Comparison of ENCODE assay signal across 22 cellular contexts in the genomic region with DNA sequence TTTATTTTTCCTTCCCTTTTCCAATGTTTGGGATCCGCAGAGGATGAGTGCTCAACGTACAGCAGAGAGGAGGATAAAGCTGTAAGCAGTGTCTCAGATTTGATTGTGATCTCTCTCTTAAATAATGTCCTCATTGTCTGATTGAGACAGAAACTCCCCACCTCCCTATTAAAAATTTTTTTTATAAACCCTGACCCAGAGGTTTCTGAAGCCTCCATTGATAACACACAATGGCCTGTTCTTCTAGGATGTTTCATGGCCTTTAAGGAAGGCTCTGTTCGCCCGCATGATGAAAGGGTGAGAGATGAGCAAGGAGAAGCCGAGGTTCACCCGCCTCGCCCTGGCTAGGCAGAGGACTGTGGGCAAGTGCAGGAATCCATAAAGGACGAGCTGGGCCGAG.
A peak's percentile ranks its signal among the peaks of the same experiment; 100 is the strongest.
DNase-seq lines count a peak whose midpoint lies in the region; ATAC-seq, FAIRE-seq and TF ChIP-seq lines count a peak whose summit lies in the region.
"Had no signal": no experiment of that assay in that cellular context is flagged by ENCODE, and none has a peak within 500 bp of the region (broad histone marks: within the 10 kb centered on the region; RNA-seq: fewer than 3 reads in every experiment).

No MANE protein-coding gene starts in this region.

- no peak for TF ChIP-seq EP300 in ovary (IDR thresholded peaks at IDR 0.05)

- POLR2A ChIA-PET in MCF 10A (lab: Yijun Ruan, JAX), result no interaction called here

- no peak overlapping the region for H3K4me3 ChIP-seq in breast epithelium
- peak overlapping the region in 1 of 2 donors; percentile 2 for H3K4me3 ChIP-seq in testis
- no peak overlapping the region for H3K4me3 ChIP-seq in ovary
- H3K4me3 ChIP-seq: A549, BLaER1, GM23248 had no signal

- TF ChIP-seq CTCF in breast epithelium (IDR thresholded peaks at IDR 0.05) (no peak), MCF 10A (IDR thresholded peaks at IDR 0.05; ENCODE audit: unreplicated experiment) (no peak), nephron (IDR thresholded peaks at IDR 0.05; ENCODE audit: unreplicated experiment in 3 of 3) (no peak), testis (IDR thresholded peaks at IDR 0.05) (no peak), ovary (IDR thresholded peaks at IDR 0.05) (no peak)

- H3K27ac Mint-ChIP-seq in MCF 10A (ENCODE audit: low read depth, unreplicated experiment) (no peak overlapping the region), nephron (peak overlapping the region; percentile 63 to 93 (median 70))
- H3K27ac Mint-ChIP-seq: CD14-positive monocyte; CD4-positive, alpha-beta memory T cell; HFFc6 had no signal

- CTCF ChIA-PET in MCF 10A (lab: Yijun Ruan, JAX), result interaction anchor here (0.7 kb wide), 1 partner anchor 16 kb away, joined by 3 read pairs; no protein-coding TSS in a partner anchor

- no TSS peak for BruUV-seq in MCF 10A (replicated peaks; lab: Mats Ljungman, UMichigan)

- H3K27me3 Mint-ChIP-seq in MCF 10A (ENCODE audit: insufficient read depth, unreplicated experiment), result no peaks in the 10 kb centered on the region
- H3K27me3 Mint-ChIP-seq in nephron (ENCODE audit: low read depth), result no peaks in the 10 kb centered on the region

- H3K4me1 ChIP-seq in breast epithelium, result no peaks in the 10 kb centered on the region
- no peaks in the 10 kb centered on the region for H3K4me1 ChIP-seq in testis
- H3K4me1 ChIP-seq in ovary (ENCODE audit: insufficient read depth), result no peaks in the 10 kb centered on the region
- H3K4me1 ChIP-seq: A549, BLaER1 had no signal

- no peak for FAIRE-seq in GM12891 (lab: Jason Lieb, UNC)
- FAIRE-seq: A549, H54, HTR-8/SVneo had no signal

- H3K27me3 ChIP-seq in breast epithelium, result no peaks in the 10 kb centered on the region
- H3K27me3 ChIP-seq in testis, result no peaks in the 10 kb centered on the region
- no peaks in the 10 kb centered on the region for H3K27me3 ChIP-seq in ovary
- H3K27me3 ChIP-seq: BLaER1 had no signal

- H3K36me3 Mint-ChIP-seq in MCF 10A (ENCODE audit: insufficient read depth, unreplicated experiment) (no peaks in the 10 kb centered on the region), nephron (ENCODE audit: low read depth) (peaks cover 5% of the 10 kb centered on the region)
- H3K36me3 Mint-ChIP-seq: CD14-positive monocyte; CD4-positive, alpha-beta memory T cell had no signal

- TF ChIP-seq POLR2A in breast epithelium (IDR thresholded peaks at IDR 0.05), result no peak
- no peak for TF ChIP-seq POLR2A in testis (IDR thresholded peaks at IDR 0.05)
- no peak for TF ChIP-seq POLR2A in GM12891 (IDR thresholded peaks at IDR 0.05; ENCODE audit: low read depth, low read length)
- TF ChIP-seq POLR2A in ovary (IDR thresholded peaks at IDR 0.05), result no peak

- H3K9me3 ChIP-seq in breast epithelium (peaks cover 3 to 4% of the 10 kb centered on the region in 2 donors), testis (no peaks in the 10 kb centered on the region), ovary (no peaks in the 10 kb centered on the region)
- H3K9me3 ChIP-seq: A549, BLaER1 had no signal

- ATAC-seq in GM18868 (IDR thresholded peaks at IDR 0.05; ENCODE audit: unreplicated experiment), result no peak
- ATAC-seq: A549, HCT116 had no signal

- H3K4me1 Mint-ChIP-seq in MCF 10A (ENCODE audit: insufficient read depth, unreplicated experiment) (no peaks in the 10 kb centered on the region), nephron (peaks cover 54% of the 10 kb centered on the region)
- H3K4me1 Mint-ChIP-seq: CD14-positive monocyte; CD4-positive, alpha-beta memory T cell had no signal

- H3K27ac ChIP-seq in breast epithelium (peak overlapping the region; percentile 13 to 40), testis (no peak overlapping the region), ovary (no peak overlapping the region)
- H3K27ac ChIP-seq: 22Rv1, A549, BLaER1, GM23248 had no signal

- DNase-seq in breast epithelium (ENCODE audit: low spot score in 2 of 2), result no peak
- DNase-seq in MCF 10A (ENCODE audit: unreplicated experiment), result no peak
- DNase-seq in epidermal melanocyte (ENCODE audit: insufficient read length, low spot score), result peak; percentile 79
- peak; percentile 22 for DNase-seq in testis
- no peak for DNase-seq in GM12891 (ENCODE audit: insufficient read length, low spot score)
- no peak for DNase-seq in ovary
- DNase-seq: Calu3; CD4-positive, alpha-beta memory T cell; DMS79 treated with DMSO at 0.1 percent for 48 hours; GF-D8; GM23248; HFFc6; IMR-90 had no signal

- no peaks in the 10 kb centered on the region for H3K36me3 ChIP-seq in breast epithelium
- no peaks in the 10 kb centered on the region for H3K36me3 ChIP-seq in testis (ENCODE audit: low read depth, missing control alignments)
- no peaks in the 10 kb centered on the region for H3K36me3 ChIP-seq in ovary
- H3K36me3 ChIP-seq: BLaER1 had no signal

- H3K9me3 Mint-ChIP-seq in MCF 10A (ENCODE audit: unreplicated experiment) (peaks cover 19% of the 10 kb centered on the region), nephron (peaks cover 13% of the 10 kb centered on the region)
- H3K9me3 Mint-ChIP-seq: HFFc6 had no signal

- intact Hi-C loops in breast epithelium (cut with DNase I; ENCODE audit: low total_unique reads) (no loop called here), MCF 10A (cut with micrococcal nuclease) (no loop called here), testis (cut with DNase I; ENCODE audit: low total_unique reads) (no loop called here), ovary (cut with DNase I) (no loop called here)

- 32 to 43% methylated on average over 9 of the region's 9 CpGs for WGBS in testis, 2 donors
- WGBS in ovary, 3 donors, result 88 to 91% (median 88%) methylated on average over 9 of the region's 9 CpGs

- H3K4me3 Mint-ChIP-seq in MCF 10A (ENCODE audit: unreplicated experiment), result no peak overlapping the region
- H3K4me3 Mint-ChIP-seq in nephron, result no peak overlapping the region
- H3K4me3 Mint-ChIP-seq: CD14-positive monocyte; CD4-positive, alpha-beta memory T cell; HFFc6 had no signal

TF ChIP-seq in GM12891, 5 proteins besides CTCF, POLR2A, EP300 and RAD21:
- no peak for TF ChIP-seq POU2F2 (IDR thresholded peaks at IDR 0.05; ENCODE audit: low read depth, low read length)
- no peak for TF ChIP-seq POLR2AphosphoS5 (IDR thresholded peaks at IDR 0.05; ENCODE audit: low read depth, low read length)
- TF ChIP-seq SPI1 (IDR thresholded peaks at IDR 0.05; ENCODE audit: low read depth, low read length), result no peak
- no peak for TF ChIP-seq PAX5 (IDR thresholded peaks at IDR 0.05; ENCODE audit: insufficient read depth, low read length, severe bottlenecking)
- TF ChIP-seq TAF1 (IDR thresholded peaks at IDR 0.05; ENCODE audit: low read depth, low read length), result no peak

Comparison
In these comparisons a context has a peak if more than half of its experiments do, and no peak if none do; other contexts are left out.
1. DNase-seq: peak in epidermal melanocyte (single experiment) and testis (single experiment); none in breast epithelium (0 of 2), MCF 10A (single experiment), GM12891 (single experiment) and ovary (0 of 5).
2. H3K27ac ChIP-seq: peak in breast epithelium (2 of 2); none in testis (0 of 2) and ovary (0 of 2).